Comparison of ENCODE assay signal across 20 cellular contexts in the genomic region with DNA sequence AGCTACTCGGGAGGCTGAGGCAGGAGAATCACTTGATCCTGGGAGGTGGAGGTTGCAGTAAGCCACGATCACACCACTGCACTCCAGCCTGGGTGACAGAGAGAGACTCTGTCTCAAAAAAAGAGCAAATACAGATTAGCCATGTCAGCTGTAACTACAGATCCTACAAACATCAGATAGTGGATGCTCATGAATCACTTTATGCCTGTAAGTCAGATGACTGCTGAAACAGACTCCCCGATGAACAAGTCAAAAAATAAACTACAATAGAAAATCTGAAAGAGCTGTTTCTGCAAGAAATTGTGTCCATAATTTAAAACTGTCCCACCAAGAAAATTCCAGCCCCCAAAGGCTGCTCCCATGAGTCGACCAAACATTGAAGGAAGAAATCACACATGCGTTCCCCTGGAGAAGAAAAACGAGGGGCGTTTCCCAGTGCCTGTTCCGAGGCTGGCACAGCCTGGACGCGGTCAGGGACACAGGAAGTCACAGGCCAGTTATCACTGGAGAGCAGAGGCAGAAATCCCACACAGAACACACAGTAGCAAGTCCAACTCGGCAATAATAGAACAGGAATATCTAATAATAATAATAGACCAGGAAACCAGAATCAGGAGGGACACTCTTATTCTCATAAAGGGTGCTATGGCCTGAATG. TPM values are rescaled to one million over a fixed set of nuclear protein-coding genes. Genes with fewer than 3 reads are reported as not detected.
DNase-seq lines count a peak whose midpoint lies in the region; ATAC-seq and TF ChIP-seq lines count a peak whose summit lies in the region.
"Had no signal": no experiment of that assay in that cellular context is flagged by ENCODE, and none has a peak within 500 bp of the region (broad histone marks: within the 10 kb centered on the region; RNA-seq: fewer than 3 reads in every experiment).

No MANE protein-coding gene starts in this region.

- ATAC-seq in Right ventricle myocardium inferior (no peak), heart right ventricle (peak in 5 of 8 donors; percentile 38 to 76 (median 63)), aorta (ENCODE audit: low FRiP score) (no peak), SK-N-SH treated with all-trans-retinoic acid at 6 μM for 48 hours (no peak)
- ATAC-seq: left lung; naive thymus-derived CD8-positive, alpha-beta T cell; stimulated activated memory B cell treated with anti-CD40 and anti-IgM and Interleukin-4, amounts not matched to agents 10 μg/mL and 1 μg/mL and 100 μg/mL, for 72 hours; T-cell had no signal

- H3K9me3 ChIP-seq in heart right ventricle (peaks cover 0 to 2% (median 0%) of the 10 kb centered on the region in 11 donors), mesodermal cell (ENCODE audit: control insufficient read depth, low read length) (no peaks in the 10 kb centered on the region), aorta (ENCODE audit: control insufficient read depth, low read length) (no peaks in the 10 kb centered on the region)
- H3K9me3 ChIP-seq: thyroid gland had no signal

- H3K27me3 ChIP-seq in heart right ventricle (no peaks in the 10 kb centered on the region), aorta (ENCODE audit: control insufficient read depth in 1 of 2, insufficient read depth in 2 of 2, low read length in 1 of 2) (no peaks in the 10 kb centered on the region)
- H3K27me3 ChIP-seq: BLaER1 treated with 17β-estradiol and CSF1 and Interleukin-3, amounts not matched to agents 10 nM and 100 nM; left lung; thyroid gland had no signal

- H3K4me3 ChIP-seq in heart right ventricle (no peak overlapping the region), mesodermal cell (ENCODE audit: extremely low read depth, insufficient read depth, low read length, poor library complexity, severe bottlenecking) (no peak overlapping the region), aorta (ENCODE audit: low read length in 2 of 2) (no peak overlapping the region)
- H3K4me3 ChIP-seq: BLaER1 treated with 17β-estradiol and CSF1 and Interleukin-3, amounts not matched to agents 10 nM and 100 nM; left lung; thyroid gland had no signal

- 33 to 44% methylated on average over 11 of the region's 11 CpGs for WGBS in heart right ventricle, 2 donors
- WGBS in mesodermal cell (ENCODE audit: insufficient coverage in 2 of 2), 2 experiments, result 88 to 100% methylated on average over 3 to 5 of the region's 11 CpGs
- WGBS in aorta, 2 donors, result 68% methylated on average over 11 of the region's 11 CpGs

- intact Hi-C loops in Right ventricle myocardium inferior (cut with DNase I), result no loop called here
- intact Hi-C loops in cardiac septum (cut with DNase I), result no loop called here
- intact Hi-C loops in heart right ventricle (cut with DNase I), result no loop called here
- intact Hi-C loops in aorta (cut with DNase I), result no loop called here

- in situ Hi-C loops in GM13976 (cut with MboI; ENCODE audit: low sequenced_read_pairs, unreplicated experiment), result no loop called here

- H3K27ac ChIP-seq in heart right ventricle (peak overlapping the region in 8 of 10 donors; percentile 9 to 62 (median 48)), mesodermal cell (ENCODE audit: low read depth, low read length, severe bottlenecking) (peak overlapping the region; percentile 79), aorta (ENCODE audit: low read depth in 1 of 2, low read length in 2 of 2) (no peak overlapping the region)
- H3K27ac ChIP-seq: left lung, thyroid gland had no signal

- peak; percentile 11 for DNase-seq in Right ventricle myocardium inferior (ENCODE audit: missing footprints)
- no peak for DNase-seq in cardiac septum (ENCODE audit: low spot score)
- no peak for DNase-seq in heart right ventricle
- peak; percentile 16 to 25 for DNase-seq in aorta
- no peak for DNase-seq in GM13976 (ENCODE audit: low spot score)
- DNase-seq in midbrain (lab: John Stamatoyannopoulos, UW), result no peak
- DNase-seq: activated CD4-positive, CD25-positive, alpha-beta regulatory T cell; HCEC 1CT; KBM-7; naive thymus-derived CD8-positive, alpha-beta T cell; NCI-H187 treated with DMSO at 0.1 percent for 48 hours; NCI-H446 treated with DMSO at 0.1 percent for 48 hours; stimulated activated CD4-positive, alpha-beta T cell treated with anti-CD3 and anti-CD28 coated beads, Interleukin-15, amount 100 ng/mL, for 24 hours; T-cell; thyroid gland had no signal

- peaks cover 0 to 29% (median 3%) of the 10 kb centered on the region in 9 donors for H3K36me3 ChIP-seq in heart right ventricle
- peaks cover 53% of the 10 kb centered on the region for H3K36me3 ChIP-seq in mesodermal cell (ENCODE audit: control insufficient read depth, insufficient read depth, low read length)
- no peaks in the 10 kb centered on the region for H3K36me3 ChIP-seq in aorta (ENCODE audit: control insufficient read depth in 1 of 2, insufficient read depth in 2 of 2, low read length in 1 of 2)
- H3K36me3 ChIP-seq: thyroid gland had no signal

- TF ChIP-seq CTCF in heart right ventricle (IDR thresholded peaks at IDR 0.05) (no peak), GM13976 (IDR thresholded peaks at IDR 0.05; ENCODE audit: borderline replicate concordance, control extremely low read depth, extremely low read depth, insufficient read depth, missing control alignments) (no peak)

- H3K4me1 ChIP-seq in heart right ventricle (peaks cover 0 to 17% (median 3%) of the 10 kb centered on the region in 9 donors), mesodermal cell (ENCODE audit: control insufficient read depth, insufficient read depth, low read length, poor library complexity, severe bottlenecking) (peaks cover 20% of the 10 kb centered on the region), aorta (ENCODE audit: control insufficient read depth in 1 of 2, insufficient read depth in 2 of 2, low read length in 2 of 2) (no peaks in the 10 kb centered on the region)
- H3K4me1 ChIP-seq: left lung, thyroid gland had no signal

TF ChIP-seq in SK-N-SH treated with all-trans-retinoic acid at 6 μM for 48 hours, 23 proteins besides CTCF, POLR2A, EP300 and RAD21:
- TF ChIP-seq ZNF8 (CRISPR knock-in tag; IDR thresholded peaks at IDR 0.05) (no peak), ZNF70 (CRISPR knock-in tag; IDR thresholded peaks at IDR 0.05) (no peak), GLIS3 (CRISPR knock-in tag; IDR thresholded peaks at IDR 0.05) (no peak), BACH2 (CRISPR knock-in tag; IDR thresholded peaks at IDR 0.05; ENCODE audit: borderline replicate concordance) (no peak), ZFP30 (CRISPR knock-in tag; IDR thresholded peaks at IDR 0.05) (no peak), CSDC2 (CRISPR knock-in tag; IDR thresholded peaks at IDR 0.05) (no peak), SNAI2 (CRISPR knock-in tag; IDR thresholded peaks at IDR 0.05) (no peak), ESRRG (CRISPR knock-in tag; IDR thresholded peaks at IDR 0.05) (no peak)

RNA-seq across cellular contexts. Expression of gene GTPBP6, which starts 30.0 kb away (rescaled TPM):
- total RNA-seq in Right ventricle myocardium inferior (51.4 TPM), cardiac septum (35.3 TPM), heart right ventricle (10 to 100 TPM; 29.8 to 55.4 (median 46.3) TPM), aorta (10 to 100 TPM; 34.7 to 44.7 TPM)
- polyA plus RNA-seq in heart right ventricle (100 to 1,000 TPM in 1 of 2 donors, 10 to 100 TPM in 1; 44.0 to 103 TPM), aorta (10 to 100 TPM; 38.8 to 62.6 TPM)
- 41.1 TPM for polyA plus RNA-seq in mesodermal cell (2013, experiment 1 of 2)
- polyA plus RNA-seq in mesodermal cell (2013, experiment 2 of 2), result 37.4 TPM

RNA-seq across cellular contexts. Expression of gene PPP2R3B, which starts 38.1 kb away (rescaled TPM):
- total RNA-seq in Right ventricle myocardium inferior, result 164 TPM
- total RNA-seq in cardiac septum, result 128 TPM
- total RNA-seq in heart right ventricle, result 100 to 1,000 TPM in 8 of 10 donors, 10 to 100 TPM in 2; 88.3 to 173 (median 128) TPM
- polyA plus RNA-seq in heart right ventricle, result 100 to 1,000 TPM in 1 of 2 donors, 10 to 100 TPM in 1; 73.9 to 362 TPM
- polyA plus RNA-seq in mesodermal cell (2013, experiment 1 of 2), result 65.9 TPM
- polyA plus RNA-seq in mesodermal cell (2013, experiment 2 of 2), result 55.8 TPM
- total RNA-seq in aorta, result 10 to 100 TPM in 1 of 2 donors, 1 to 10 TPM in 1; 7.8 to 19.1 TPM
- 10 to 100 TPM in 1 of 2 donors, 1 to 10 TPM in 1; 3.1 to 41.8 TPM for polyA plus RNA-seq in aorta

Comparison
In these comparisons a context has a peak if more than half of its experiments do, and no peak if none do; other contexts are left out.
1. ATAC-seq: peak in heart right ventricle (5 of 8); none in Right ventricle myocardium inferior (single experiment), aorta (single experiment) and SK-N-SH treated with all-trans-retinoic acid at 6 μM for 48 hours (single experiment).
2. DNase-seq: peak in Right ventricle myocardium inferior (single experiment) and aorta (2 of 2); none in cardiac septum (single experiment), heart right ventricle (0 of 2), GM13976 (single experiment) and midbrain (single experiment).
3. H3K27ac ChIP-seq: peak in heart right ventricle (8 of 10) and mesodermal cell (single experiment); none in aorta (0 of 2).